ENCODE assay signal across 16 cellular contexts in the genomic region with DNA sequence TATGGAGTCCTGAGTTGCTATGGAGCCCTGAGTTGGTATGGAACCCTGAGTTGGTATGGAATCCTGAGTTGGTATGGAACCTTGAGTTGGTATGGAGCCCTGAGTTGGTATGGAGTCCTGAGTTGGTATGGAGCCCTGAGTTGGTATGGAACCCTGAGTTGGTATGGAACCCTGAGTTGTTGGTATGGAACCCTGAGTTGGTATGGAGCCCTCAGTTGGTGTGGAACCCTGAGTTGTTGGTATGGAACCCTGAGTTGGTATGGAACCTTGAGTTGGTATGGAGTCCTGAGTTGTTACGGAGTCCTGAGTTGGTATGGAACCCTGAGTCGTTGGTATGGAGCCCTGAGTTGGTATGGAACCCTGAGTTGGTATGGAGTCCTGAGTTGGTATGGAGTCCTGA. TPM values are rescaled to one million over a fixed set of nuclear protein-coding genes. Genes with fewer than 3 reads are reported as not detected.
DNase-seq lines count a peak whose midpoint lies in the region; TF ChIP-seq lines count a peak whose summit lies in the region.
"Not testable (repeated sequence)": the region's sequence is repeated elsewhere in the genome, so short reads cannot be mapped to it uniquely, and the experiment has no call there.
"Had no signal": no experiment of that assay in that cellular context is flagged by ENCODE, and none has a peak within 500 bp of the region (broad histone marks: within the 10 kb centered on the region; RNA-seq: fewer than 3 reads in every experiment).

No MANE protein-coding gene starts in this region.

- H3K4me1 Mint-ChIP-seq in osteocyte (ENCODE audit: unreplicated experiment) = not testable (repeated sequence)

- TF ChIP-seq CTCF in HEK293 (tag by site-specific recombination; IDR thresholded peaks at IDR 0.05); esophagus muscularis mucosa (IDR thresholded peaks at IDR 0.05); osteocyte (IDR thresholded peaks at IDR 0.05): not testable (repeated sequence)

- POLR2A ChIA-PET in HEK293 (lab: Yijun Ruan, JAX) = not testable (repeated sequence)

- CTCF ChIA-PET in HEK293 (lab: Yijun Ruan, JAX) = not testable (repeated sequence)

- peaks cover 0 to 26% (median 0%) of the 10 kb centered on the region in 4 donors for H3K27me3 ChIP-seq in esophagus muscularis mucosa

- not testable (repeated sequence) for TF ChIP-seq EP300 in esophagus muscularis mucosa (IDR thresholded peaks at IDR 0.05)

- DNase-seq in SK-N-MC (ENCODE audit: low read depth, low spot score) = not testable (repeated sequence)
- peak; percentile 10 for DNase-seq in activated effector memory CD4-positive, alpha-beta T cell treated with anti-CD3 and anti-CD28 coated beads, Interleukin-2, amount 50 U/mL, for 16 hours
- DNase-seq in esophagus muscularis mucosa (ENCODE audit: extremely low spot score) (peak; percentile 8), cardiac septum (ENCODE audit: low spot score) (peak; percentile 17), osteocyte (ENCODE audit: extremely low spot score, unreplicated experiment) (peak; percentile 6)

- not testable (repeated sequence) for H3K27ac Mint-ChIP-seq in osteocyte (ENCODE audit: unreplicated experiment)

- H3K4me1 ChIP-seq in HEK293 (ENCODE audit: control insufficient read depth, insufficient read depth, low read length); esophagus muscularis mucosa: not testable (repeated sequence)

- TF ChIP-seq POLR2A in esophagus muscularis mucosa (IDR thresholded peaks at IDR 0.05; ENCODE audit: low read depth) = not testable (repeated sequence)

- not testable (repeated sequence) for H3K27ac ChIP-seq in HEK293 (ENCODE audit: extremely low read depth, low read depth, low read length); esophagus muscularis mucosa (replicated peaks in 1 of 4)
- peak overlapping the region; percentile 86 for H3K27ac ChIP-seq in SK-N-MC

- not testable (repeated sequence) for H3K4me3 Mint-ChIP-seq in osteocyte (ENCODE audit: unreplicated experiment)

- H3K9me3 Mint-ChIP-seq in osteocyte (ENCODE audit: unreplicated experiment) = peaks cover 29% of the 10 kb centered on the region

- not testable (repeated sequence) for H3K27me3 Mint-ChIP-seq in osteocyte (ENCODE audit: unreplicated experiment)

- H3K9ac ChIP-seq in SK-N-MC (ENCODE audit: insufficient read length) = not testable (repeated sequence)

- intact Hi-C loops in esophagus muscularis mucosa (cut with DNase I); cardiac septum (cut with DNase I): not testable (repeated sequence)

- WGBS in esophagus muscularis mucosa = 46% methylated on average over 2 of the region's 2 CpGs

- not testable (repeated sequence) for H3K36me3 Mint-ChIP-seq in osteocyte (ENCODE audit: unreplicated experiment)

- not testable (repeated sequence) for H3K36me3 ChIP-seq in HEK293 (ENCODE audit: control insufficient read depth in 2 of 2, insufficient read depth in 1 of 2, low read length in 2 of 2); SK-N-MC (ENCODE audit: insufficient read depth, low read length); esophagus muscularis mucosa

- not testable (repeated sequence) for H3K4me3 ChIP-seq in HEK293 (ENCODE audit: low read depth, low read length); SK-N-MC; esophagus muscularis mucosa

- H3K9me3 ChIP-seq in HEK293 (ENCODE audit: control insufficient read depth, insufficient read depth, low read depth, low read length); SK-N-MC (ENCODE audit: low read depth, low read length); esophagus muscularis mucosa: not testable (repeated sequence)

TF ChIP-seq in HEK293, 187 proteins besides CTCF, POLR2A, EP300 and RAD21:
- TF ChIP-seq ZNF600 (tag by site-specific recombination; IDR thresholded peaks at IDR 0.05) = peak; percentile 80
- peak; percentile 75 for TF ChIP-seq ZSCAN30 (tag by site-specific recombination; IDR thresholded peaks at IDR 0.05)

RNA-seq across cellular contexts. Expression of a gene that starts 13.6 kb away (rescaled TPM):
- total RNA-seq in esophagus muscularis mucosa = under 1 TPM in 2 of 4 donors, not detected in 2; 0.19 to 0.34 TPM
- not detected for total RNA-seq in cardiac septum
- total RNA-seq in osteocyte = not detected in 2 replicates
- total RNA-seq: A172; B cell; Caco-2; Calu3; CD4-positive, alpha-beta memory T cell; CD4-positive, alpha-beta T cell; CD4-positive, CD25-positive, alpha-beta regulatory T cell; CD8-positive, alpha-beta memory T cell; CD8-positive, alpha-beta T cell; Daoy had no signal
